1 cellular context compared by ENCODE assay signal in genomic region chr2:43792653-43793052, GRCh38.
TF ChIP-seq lines count a peak whose summit lies in the region.

No MANE protein-coding gene starts in this region.

TF ChIP-seq in GM23338, 12 proteins besides CTCF, POLR2A, EP300 and RAD21 (continued from another document):
- TF ChIP-seq, protein P1, sequence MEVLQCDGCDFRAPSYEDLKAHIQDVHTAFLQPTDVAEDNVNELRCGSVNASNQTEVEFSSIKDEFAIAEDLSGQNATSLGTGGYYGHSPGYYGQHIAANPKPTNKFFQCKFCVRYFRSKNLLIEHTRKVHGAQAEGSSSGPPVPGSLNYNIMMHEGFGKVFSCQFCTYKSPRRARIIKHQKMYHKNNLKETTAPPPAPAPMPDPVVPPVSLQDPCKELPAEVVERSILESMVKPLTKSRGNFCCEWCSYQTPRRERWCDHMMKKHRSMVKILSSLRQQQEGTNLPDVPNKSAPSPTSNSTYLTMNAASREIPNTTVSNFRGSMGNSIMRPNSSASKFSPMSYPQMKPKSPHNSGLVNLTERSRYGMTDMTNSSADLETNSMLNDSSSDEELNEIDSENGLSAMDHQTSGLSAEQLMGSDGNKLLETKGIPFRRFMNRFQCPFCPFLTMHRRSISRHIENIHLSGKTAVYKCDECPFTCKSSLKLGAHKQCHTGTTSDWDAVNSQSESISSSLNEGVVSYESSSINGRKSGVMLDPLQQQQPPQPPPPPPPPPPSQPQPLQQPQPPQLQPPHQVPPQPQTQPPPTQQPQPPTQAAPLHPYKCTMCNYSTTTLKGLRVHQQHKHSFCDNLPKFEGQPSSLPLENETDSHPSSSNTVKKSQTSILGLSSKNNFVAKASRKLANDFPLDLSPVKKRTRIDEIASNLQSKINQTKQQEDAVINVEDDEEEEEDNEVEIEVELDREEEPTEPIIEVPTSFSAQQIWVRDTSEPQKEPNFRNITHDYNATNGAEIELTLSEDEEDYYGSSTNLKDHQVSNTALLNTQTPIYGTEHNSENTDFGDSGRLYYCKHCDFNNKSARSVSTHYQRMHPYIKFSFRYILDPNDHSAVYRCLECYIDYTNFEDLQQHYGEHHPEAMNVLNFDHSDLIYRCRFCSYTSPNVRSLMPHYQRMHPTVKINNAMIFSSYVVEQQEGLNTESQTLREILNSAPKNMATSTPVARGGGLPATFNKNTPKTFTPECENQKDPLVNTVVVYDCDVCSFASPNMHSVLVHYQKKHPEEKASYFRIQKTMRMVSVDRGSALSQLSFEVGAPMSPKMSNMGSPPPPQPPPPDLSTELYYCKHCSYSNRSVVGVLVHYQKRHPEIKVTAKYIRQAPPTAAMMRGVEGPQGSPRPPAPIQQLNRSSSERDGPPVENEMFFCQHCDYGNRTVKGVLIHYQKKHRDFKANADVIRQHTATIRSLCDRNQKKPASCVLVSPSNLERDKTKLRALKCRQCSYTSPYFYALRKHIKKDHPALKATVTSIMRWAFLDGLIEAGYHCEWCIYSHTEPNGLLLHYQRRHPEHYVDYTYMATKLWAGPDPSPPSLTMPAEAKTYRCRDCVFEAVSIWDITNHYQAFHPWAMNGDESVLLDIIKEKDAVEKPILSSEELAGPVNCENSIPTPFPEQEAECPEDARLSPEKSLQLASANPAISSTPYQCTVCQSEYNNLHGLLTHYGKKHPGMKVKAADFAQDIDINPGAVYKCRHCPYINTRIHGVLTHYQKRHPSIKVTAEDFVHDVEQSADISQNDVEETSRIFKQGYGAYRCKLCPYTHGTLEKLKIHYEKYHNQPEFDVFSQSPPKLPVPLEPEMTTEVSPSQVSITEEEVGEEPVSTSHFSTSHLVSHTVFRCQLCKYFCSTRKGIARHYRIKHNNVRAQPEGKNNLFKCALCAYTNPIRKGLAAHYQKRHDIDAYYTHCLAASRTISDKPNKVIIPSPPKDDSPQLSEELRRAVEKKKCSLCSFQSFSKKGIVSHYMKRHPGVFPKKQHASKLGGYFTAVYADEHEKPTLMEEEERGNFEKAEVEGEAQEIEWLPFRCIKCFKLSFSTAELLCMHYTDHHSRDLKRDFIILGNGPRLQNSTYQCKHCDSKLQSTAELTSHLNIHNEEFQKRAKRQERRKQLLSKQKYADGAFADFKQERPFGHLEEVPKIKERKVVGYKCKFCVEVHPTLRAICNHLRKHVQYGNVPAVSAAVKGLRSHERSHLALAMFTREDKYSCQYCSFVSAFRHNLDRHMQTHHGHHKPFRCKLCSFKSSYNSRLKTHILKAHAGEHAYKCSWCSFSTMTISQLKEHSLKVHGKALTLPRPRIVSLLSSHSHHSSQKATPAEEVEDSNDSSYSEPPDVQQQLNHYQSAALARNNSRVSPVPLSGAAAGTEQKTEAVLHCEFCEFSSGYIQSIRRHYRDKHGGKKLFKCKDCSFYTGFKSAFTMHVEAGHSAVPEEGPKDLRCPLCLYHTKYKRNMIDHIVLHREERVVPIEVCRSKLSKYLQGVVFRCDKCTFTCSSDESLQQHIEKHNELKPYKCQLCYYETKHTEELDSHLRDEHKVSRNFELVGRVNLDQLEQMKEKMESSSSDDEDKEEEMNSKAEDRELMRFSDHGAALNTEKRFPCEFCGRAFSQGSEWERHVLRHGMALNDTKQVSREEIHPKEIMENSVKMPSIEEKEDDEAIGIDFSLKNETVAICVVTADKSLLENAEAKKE (CRISPR knock-in tag; IDR thresholded peaks at IDR 0.05): no peak
- no peak for TF ChIP-seq POLR2AphosphoS5 (IDR thresholded peaks at IDR 0.05; ENCODE audit: low read depth)
- no peak for TF ChIP-seq ZNF331 (CRISPR knock-in tag; IDR thresholded peaks at IDR 0.05; ENCODE audit: low read depth)
- no peak for TF ChIP-seq JUNB (IDR thresholded peaks at IDR 0.05; ENCODE audit: unreplicated experiment)
- no peak for TF ChIP-seq ZNF114 (CRISPR knock-in tag; IDR thresholded peaks at IDR 0.05)
- TF ChIP-seq NANOG (IDR thresholded peaks at IDR 0.05; ENCODE audit: borderline replicate concordance): no peak
- no peak for TF ChIP-seq EZH2phosphoT487 (IDR thresholded peaks at IDR 0.05; ENCODE audit: unreplicated experiment)
